In genomic region chr2:191666733-191667132, GRCh38 we compare ENCODE assay signal across 9 cellular contexts. TPM values are rescaled to one million over a fixed set of nuclear protein-coding genes. Genes with fewer than 3 reads are reported as not detected.
DNase-seq lines count a peak whose midpoint lies in the region; ATAC-seq and TF ChIP-seq lines count a peak whose summit lies in the region.
"Had no signal": no experiment of that assay in that cellular context is flagged by ENCODE, and none has a peak within 500 bp of the region (broad histone marks: within the 10 kb centered on the region; RNA-seq: fewer than 3 reads in every experiment).

No MANE protein-coding gene starts in this region.

- H3K9me3 ChIP-seq in heart right ventricle (peaks cover 0 to 7% (median 0%) of the 10 kb centered on the region in 11 donors), heart left ventricle (no peaks in the 10 kb centered on the region)

- H3K4me1 Mint-ChIP-seq in naive B cell = peaks cover 6 to 19% (median 12%) of the 10 kb centered on the region in 3 donors

- peak overlapping the region in 1 of 6 donors; percentile 14 for H3K27ac Mint-ChIP-seq in naive B cell

- ATAC-seq in GM18870 (IDR thresholded peaks at IDR 0.05; ENCODE audit: unreplicated experiment) = peak; percentile 82
- peak; percentile 81 for ATAC-seq in HG02763 (IDR thresholded peaks at IDR 0.05; ENCODE audit: unreplicated experiment)
- ATAC-seq in naive B cell (ENCODE audit: low read depth in 2 of 2) = peak; percentile 85 to 90
- ATAC-seq in heart right ventricle = no peak
- ATAC-seq in heart left ventricle = no peak

- WGBS in heart right ventricle, 2 donors = 51 to 60% methylated on average over 3 of the region's 3 CpGs
- 49 to 55% (median 53%) methylated on average over 3 of the region's 3 CpGs for WGBS in heart left ventricle, 4 donors

- POLR2A ChIA-PET in HEK293T (lab: Yijun Ruan, JAX) = no interaction called here

- CTCF ChIA-PET in HEK293T (lab: Yijun Ruan, JAX) = no interaction called here

- TF ChIP-seq POLR2A in heart left ventricle (IDR thresholded peaks at IDR 0.05) = no peak

- peaks cover 0 to 7% (median 2%) of the 10 kb centered on the region in 7 donors for H3K9me3 Mint-ChIP-seq in naive B cell

- peaks cover 0 to 19% (median 0%) of the 10 kb centered on the region in 9 donors for H3K4me1 ChIP-seq in heart right ventricle
- H3K4me1 ChIP-seq in heart left ventricle = peaks cover 0 to 14% (median 0%) of the 10 kb centered on the region in 12 donors

- no peak for TF ChIP-seq CTCF in heart right ventricle (IDR thresholded peaks at IDR 0.05)
- TF ChIP-seq CTCF in heart left ventricle (IDR thresholded peaks at IDR 0.05) = no peak

- H3K36me3 ChIP-seq in heart right ventricle (no peaks in the 10 kb centered on the region), heart left ventricle (no peaks in the 10 kb centered on the region)

- DNase-seq in NOMO-1 treated with DMSO at 0.1 percent for 48 hours (lab: John Stamatoyannopoulos, UW; ENCODE audit: unreplicated experiment) (peak; percentile 87), naive B cell (no peak), heart right ventricle (no peak), heart left ventricle (no peak), HEK293T (ENCODE audit: extremely low spot score) (no peak)
- DNase-seq in stimulated activated naive CD4-positive, alpha-beta T cell (lab: John Stamatoyannopoulos, UW) = no peak
- DNase-seq: NCI-H524 treated with DMSO at 0.1 percent for 48 hours had no signal

- H3K4me3 Mint-ChIP-seq in naive B cell = no peak overlapping the region

- peaks cover 0 to 16% (median 5%) of the 10 kb centered on the region in 7 donors for H3K27me3 ChIP-seq in heart right ventricle
- peaks cover 0 to 7% (median 0%) of the 10 kb centered on the region in 9 donors for H3K27me3 ChIP-seq in heart left ventricle

- H3K27ac ChIP-seq in heart right ventricle (peak overlapping the region in 1 of 10 donors; percentile 31), heart left ventricle (peak overlapping the region in 1 of 12 donors; percentile 51)

- intact Hi-C loops in heart right ventricle (cut with DNase I) (no loop called here), heart left ventricle (cut with DNase I) (no loop called here)

- H3K27me3 Mint-ChIP-seq in naive B cell = no peaks in the 10 kb centered on the region

- no peaks in the 10 kb centered on the region for H3K36me3 Mint-ChIP-seq in naive B cell

- H3K4me3 ChIP-seq in heart right ventricle = no peak overlapping the region
- H3K4me3 ChIP-seq in heart left ventricle = no peak overlapping the region

TF ChIP-seq in HEK293T, 16 proteins besides CTCF, POLR2A, EP300 and RAD21:
- TF ChIP-seq ZNF384 (IDR thresholded peaks at IDR 0.05) (no peak), FOXA1 (IDR thresholded peaks at IDR 0.05) (no peak), SUZ12 (IDR thresholded peaks at IDR 0.05) (no peak), BHLHE40 (IDR thresholded peaks at IDR 0.05; ENCODE audit: borderline replicate concordance) (no peak), PKNOX1 (IDR thresholded peaks at IDR 0.05) (no peak), FOXK2 (IDR thresholded peaks at IDR 0.05) (no peak), HDGF (IDR thresholded peaks at IDR 0.05; ENCODE audit: borderline replicate concordance) (no peak), CTBP1 (IDR thresholded peaks at IDR 0.05; ENCODE audit: borderline replicate concordance) (no peak), FOXM1 (IDR thresholded peaks at IDR 0.05; ENCODE audit: borderline replicate concordance) (no peak), L3MBTL2 (conservative IDR thresholded peaks at IDR 0.05) (no peak), ARNT (IDR thresholded peaks at IDR 0.05) (no peak)

RNA-seq across cellular contexts. Expression of gene NABP1, which starts 11.2 kb away (rescaled TPM):
- polyA plus RNA-seq in naive B cell (ENCODE audit: low read depth in 6 of 6) (1 to 10 TPM; 2.1 to 8.0 (median 4.8) TPM), heart right ventricle (1 to 10 TPM; 3.0 to 6.6 TPM), heart left ventricle (1 to 10 TPM; 1.6 to 4.5 TPM)
- total RNA-seq in heart right ventricle (10 to 100 TPM in 1 of 10 donors, 1 to 10 TPM in 9; 1.2 to 15.3 (median 3.8) TPM), heart left ventricle (10 to 100 TPM in 2 of 9 donors, 1 to 10 TPM in 7; 1.5 to 36.3 (median 3.3) TPM)

Comparison
In these comparisons a context has a peak if more than half of its experiments do, and no peak if none do; other contexts are left out.
1. ATAC-seq: peak in GM18870 (single experiment), HG02763 (single experiment) and naive B cell (2 of 2); none in heart right ventricle (0 of 8) and heart left ventricle (0 of 4).